3 cellular contexts compared by ENCODE assay signal in the genomic region with DNA sequence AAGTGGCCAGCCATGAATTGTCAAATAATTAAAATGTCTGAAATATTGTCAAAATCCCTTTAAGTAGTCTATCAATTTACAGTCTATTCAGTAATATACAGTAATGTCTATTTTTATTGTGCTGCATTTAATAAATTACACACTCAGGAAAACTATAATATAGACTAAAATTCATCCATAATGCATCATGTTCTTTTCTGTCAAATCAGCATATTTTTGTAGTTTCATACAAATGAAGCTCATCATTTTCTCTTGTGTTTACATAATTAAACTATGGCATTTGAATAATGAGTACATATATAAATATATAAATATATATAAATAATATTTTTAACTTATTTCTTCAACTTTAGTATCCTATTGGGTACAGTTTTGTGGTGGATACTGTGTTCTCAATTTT.
TF ChIP-seq lines count a peak whose summit lies in the region.

No MANE protein-coding gene starts in this region.

TF ChIP-seq in A549, 52 proteins besides CTCF, POLR2A, EP300 and RAD21:
- TF ChIP-seq, protein P1, sequence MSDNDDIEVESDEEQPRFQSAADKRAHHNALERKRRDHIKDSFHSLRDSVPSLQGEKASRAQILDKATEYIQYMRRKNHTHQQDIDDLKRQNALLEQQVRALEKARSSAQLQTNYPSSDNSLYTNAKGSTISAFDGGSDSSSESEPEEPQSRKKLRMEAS (IDR thresholded peaks at IDR 0.05) = no peak
- TF ChIP-seq GATA3 (IDR thresholded peaks at IDR 0.05; ENCODE audit: borderline replicate concordance) = no peak
- no peak for TF ChIP-seq EHMT2 (IDR thresholded peaks at IDR 0.05; ENCODE audit: low read depth)
- TF ChIP-seq JUN (IDR thresholded peaks at IDR 0.05) = no peak
- no peak for TF ChIP-seq NFE2L2 (conservative IDR thresholded peaks at IDR 0.05; ENCODE audit: low read length)
- TF ChIP-seq MAFK (IDR thresholded peaks at IDR 0.05; ENCODE audit: partially characterized antibody) = peak; percentile 94
- TF ChIP-seq HEYL (CRISPR knock-in tag; IDR thresholded peaks at IDR 0.05) = no peak

TF ChIP-seq in IMR-90, 13 proteins besides CTCF, POLR2A, EP300 and RAD21:
- TF ChIP-seq, protein P2, sequence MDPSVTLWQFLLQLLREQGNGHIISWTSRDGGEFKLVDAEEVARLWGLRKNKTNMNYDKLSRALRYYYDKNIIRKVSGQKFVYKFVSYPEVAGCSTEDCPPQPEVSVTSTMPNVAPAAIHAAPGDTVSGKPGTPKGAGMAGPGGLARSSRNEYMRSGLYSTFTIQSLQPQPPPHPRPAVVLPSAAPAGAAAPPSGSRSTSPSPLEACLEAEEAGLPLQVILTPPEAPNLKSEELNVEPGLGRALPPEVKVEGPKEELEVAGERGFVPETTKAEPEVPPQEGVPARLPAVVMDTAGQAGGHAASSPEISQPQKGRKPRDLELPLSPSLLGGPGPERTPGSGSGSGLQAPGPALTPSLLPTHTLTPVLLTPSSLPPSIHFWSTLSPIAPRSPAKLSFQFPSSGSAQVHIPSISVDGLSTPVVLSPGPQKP (IDR thresholded peaks at IDR 0.05; ENCODE audit: borderline replicate concordance, low read depth, low read length) = no peak
- TF ChIP-seq CHD1 (IDR thresholded peaks at IDR 0.05; ENCODE audit: low read depth, low read length) = no peak
- TF ChIP-seq MAFK (IDR thresholded peaks at IDR 0.05; ENCODE audit: low read depth, low read length) = peak; percentile 97
- TF ChIP-seq, protein P3, sequence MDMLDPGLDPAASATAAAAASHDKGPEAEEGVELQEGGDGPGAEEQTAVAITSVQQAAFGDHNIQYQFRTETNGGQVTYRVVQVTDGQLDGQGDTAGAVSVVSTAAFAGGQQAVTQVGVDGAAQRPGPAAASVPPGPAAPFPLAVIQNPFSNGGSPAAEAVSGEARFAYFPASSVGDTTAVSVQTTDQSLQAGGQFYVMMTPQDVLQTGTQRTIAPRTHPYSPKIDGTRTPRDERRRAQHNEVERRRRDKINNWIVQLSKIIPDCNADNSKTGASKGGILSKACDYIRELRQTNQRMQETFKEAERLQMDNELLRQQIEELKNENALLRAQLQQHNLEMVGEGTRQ (IDR thresholded peaks at IDR 0.05; ENCODE audit: low read depth, low read length) = no peak
- TF ChIP-seq FOS (IDR thresholded peaks at IDR 0.05; ENCODE audit: low read depth, low read length) = no peak
- TF ChIP-seq RCOR1 (IDR thresholded peaks at IDR 0.05; ENCODE audit: insufficient replicate concordance, low read length) = no peak
- no peak for TF ChIP-seq CEBPB (IDR thresholded peaks at IDR 0.05; ENCODE audit: low read depth, low read length)
- no peak for TF ChIP-seq NFE2L2 (IDR thresholded peaks at IDR 0.05; ENCODE audit: low read depth, low read length)
- no peak for TF ChIP-seq MXI1 (IDR thresholded peaks at IDR 0.05; ENCODE audit: borderline replicate concordance, low read depth, low read length)

TF ChIP-seq in K562, 482 proteins besides CTCF, POLR2A, EP300 and RAD21:
- TF ChIP-seq MAFG (tag; conservative IDR thresholded peaks at IDR 0.05) (peak; percentile 72), C11orf30 (IDR thresholded peaks at IDR 0.05; ENCODE audit: low read depth) (peak; percentile 75; the same call in 1 of the 2 replicates), PHTF2 (CRISPR knock-in tag; IDR thresholded peaks at IDR 0.05) (no peak), FOXP1 (CRISPR knock-in tag; IDR thresholded peaks at IDR 0.05) (no peak), ZNF140 (CRISPR knock-in tag; IDR thresholded peaks at IDR 0.05) (no peak), ZNF143 (CRISPR knock-in tag; IDR thresholded peaks at IDR 0.05) (no peak), MAFK (IDR thresholded peaks at IDR 0.05; ENCODE audit: low read length) (peak; percentile 92), PHB2 (IDR thresholded peaks at IDR 0.05; ENCODE audit: low read depth) (no peak), XRCC4 (IDR thresholded peaks at IDR 0.05; ENCODE audit: extremely low read depth, insufficient read depth, insufficient read length) (no peak), NBN (IDR thresholded peaks at IDR 0.05; ENCODE audit: low read depth) (no peak), GABPA (tag; conservative IDR thresholded peaks at IDR 0.05; ENCODE audit: low read depth) (no peak), MAFF (IDR thresholded peaks at IDR 0.05; ENCODE audit: low read length) (peak; percentile 84), ZNF316 (IDR thresholded peaks at IDR 0.05) (peak; percentile 90)
- TF ChIP-seq, protein P4, sequence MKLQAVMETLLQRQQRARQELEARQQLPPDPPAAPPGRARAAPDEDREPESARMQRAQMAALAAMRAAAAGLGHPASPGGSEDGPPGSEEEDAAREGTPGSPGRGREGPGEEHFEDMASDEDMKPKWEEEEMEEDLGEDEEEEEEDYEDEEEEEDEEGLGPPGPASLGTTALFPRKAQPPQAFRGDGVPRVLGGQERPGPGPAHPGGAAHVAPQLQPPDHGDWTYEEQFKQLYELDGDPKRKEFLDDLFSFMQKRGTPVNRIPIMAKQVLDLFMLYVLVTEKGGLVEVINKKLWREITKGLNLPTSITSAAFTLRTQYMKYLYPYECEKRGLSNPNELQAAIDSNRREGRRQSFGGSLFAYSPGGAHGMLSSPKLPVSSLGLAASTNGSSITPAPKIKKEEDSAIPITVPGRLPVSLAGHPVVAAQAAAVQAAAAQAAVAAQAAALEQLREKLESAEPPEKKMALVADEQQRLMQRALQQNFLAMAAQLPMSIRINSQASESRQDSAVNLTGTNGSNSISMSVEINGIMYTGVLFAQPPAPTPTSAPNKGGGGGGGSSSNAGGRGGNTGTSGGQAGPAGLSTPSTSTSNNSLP (IDR thresholded peaks at IDR 0.05; ENCODE audit: borderline replicate concordance, low read depth, low read length) = no peak
- TF ChIP-seq, protein P5, sequence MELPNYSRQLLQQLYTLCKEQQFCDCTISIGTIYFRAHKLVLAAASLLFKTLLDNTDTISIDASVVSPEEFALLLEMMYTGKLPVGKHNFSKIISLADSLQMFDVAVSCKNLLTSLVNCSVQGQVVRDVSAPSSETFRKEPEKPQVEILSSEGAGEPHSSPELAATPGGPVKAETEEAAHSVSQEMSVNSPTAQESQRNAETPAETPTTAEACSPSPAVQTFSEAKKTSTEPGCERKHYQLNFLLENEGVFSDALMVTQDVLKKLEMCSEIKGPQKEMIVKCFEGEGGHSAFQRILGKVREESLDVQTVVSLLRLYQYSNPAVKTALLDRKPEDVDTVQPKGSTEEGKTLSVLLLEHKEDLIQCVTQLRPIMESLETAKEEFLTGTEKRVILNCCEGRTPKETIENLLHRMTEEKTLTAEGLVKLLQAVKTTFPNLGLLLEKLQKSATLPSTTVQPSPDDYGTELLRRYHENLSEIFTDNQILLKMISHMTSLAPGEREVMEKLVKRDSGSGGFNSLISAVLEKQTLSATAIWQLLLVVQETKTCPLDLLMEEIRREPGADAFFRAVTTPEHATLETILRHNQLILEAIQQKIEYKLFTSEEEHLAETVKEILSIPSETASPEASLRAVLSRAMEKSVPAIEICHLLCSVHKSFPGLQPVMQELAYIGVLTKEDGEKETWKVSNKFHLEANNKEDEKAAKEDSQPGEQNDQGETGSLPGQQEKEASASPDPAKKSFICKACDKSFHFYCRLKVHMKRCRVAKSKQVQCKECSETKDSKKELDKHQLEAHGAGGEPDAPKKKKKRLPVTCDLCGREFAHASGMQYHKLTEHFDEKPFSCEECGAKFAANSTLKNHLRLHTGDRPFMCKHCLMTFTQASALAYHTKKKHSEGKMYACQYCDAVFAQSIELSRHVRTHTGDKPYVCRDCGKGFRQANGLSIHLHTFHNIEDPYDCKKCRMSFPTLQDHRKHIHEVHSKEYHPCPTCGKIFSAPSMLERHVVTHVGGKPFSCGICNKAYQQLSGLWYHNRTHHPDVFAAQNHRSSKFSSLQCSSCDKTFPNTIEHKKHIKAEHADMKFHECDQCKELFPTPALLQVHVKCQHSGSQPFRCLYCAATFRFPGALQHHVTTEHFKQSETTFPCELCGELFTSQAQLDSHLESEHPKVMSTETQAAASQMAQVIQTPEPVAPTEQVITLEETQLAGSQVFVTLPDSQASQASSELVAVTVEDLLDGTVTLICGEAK (IDR thresholded peaks at IDR 0.05) = no peak
- TF ChIP-seq, protein P5 (CRISPR knock-in tag; IDR thresholded peaks at IDR 0.05) = no peak
- TF ChIP-seq, protein P6, sequence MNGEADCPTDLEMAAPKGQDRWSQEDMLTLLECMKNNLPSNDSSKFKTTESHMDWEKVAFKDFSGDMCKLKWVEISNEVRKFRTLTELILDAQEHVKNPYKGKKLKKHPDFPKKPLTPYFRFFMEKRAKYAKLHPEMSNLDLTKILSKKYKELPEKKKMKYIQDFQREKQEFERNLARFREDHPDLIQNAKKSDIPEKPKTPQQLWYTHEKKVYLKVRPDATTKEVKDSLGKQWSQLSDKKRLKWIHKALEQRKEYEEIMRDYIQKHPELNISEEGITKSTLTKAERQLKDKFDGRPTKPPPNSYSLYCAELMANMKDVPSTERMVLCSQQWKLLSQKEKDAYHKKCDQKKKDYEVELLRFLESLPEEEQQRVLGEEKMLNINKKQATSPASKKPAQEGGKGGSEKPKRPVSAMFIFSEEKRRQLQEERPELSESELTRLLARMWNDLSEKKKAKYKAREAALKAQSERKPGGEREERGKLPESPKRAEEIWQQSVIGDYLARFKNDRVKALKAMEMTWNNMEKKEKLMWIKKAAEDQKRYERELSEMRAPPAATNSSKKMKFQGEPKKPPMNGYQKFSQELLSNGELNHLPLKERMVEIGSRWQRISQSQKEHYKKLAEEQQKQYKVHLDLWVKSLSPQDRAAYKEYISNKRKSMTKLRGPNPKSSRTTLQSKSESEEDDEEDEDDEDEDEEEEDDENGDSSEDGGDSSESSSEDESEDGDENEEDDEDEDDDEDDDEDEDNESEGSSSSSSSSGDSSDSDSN (IDR thresholded peaks at IDR 0.05; ENCODE audit: borderline replicate concordance in 1 of 2, low read depth in 2 of 2, low read length in 2 of 2) = no peak
